ENCODE assay signal across 15 cellular contexts in the genomic region with DNA sequence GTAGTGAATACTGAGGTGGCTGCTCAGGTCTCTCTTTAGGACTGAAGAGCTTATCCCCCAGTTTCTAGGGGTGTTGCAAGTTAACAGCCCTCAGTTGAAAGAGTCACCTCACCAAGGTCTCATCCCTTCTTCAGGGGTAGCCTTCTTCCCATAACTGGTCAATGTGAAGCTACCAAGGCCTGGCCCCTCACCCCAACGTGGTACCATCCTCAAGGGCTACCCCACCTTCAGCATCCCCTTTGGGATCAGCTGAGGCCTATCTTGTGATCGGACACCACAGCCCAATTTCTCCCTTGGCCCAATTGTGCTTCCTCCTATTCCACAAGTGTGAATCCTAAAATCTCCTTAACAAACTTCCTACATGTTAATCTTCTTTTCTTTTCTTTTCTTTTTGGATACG.
DNase-seq lines count a peak whose midpoint lies in the region; ATAC-seq and TF ChIP-seq lines count a peak whose summit lies in the region.
"Had no signal": no experiment of that assay in that cellular context is flagged by ENCODE, and none has a peak within 500 bp of the region (broad histone marks: within the 10 kb centered on the region; RNA-seq: fewer than 3 reads in every experiment).

No MANE protein-coding gene starts in this region.

- no peak for DNase-seq in activated naive CD4-positive, alpha-beta T cell treated with Interleukin-2 at 50 U/mL for 16 hours
- DNase-seq in endodermal cell, result peak; percentile 23
- no peak for DNase-seq in OCI-LY7 (ENCODE audit: low spot score)
- DNase-seq in dermis blood vessel endothelial cell, result no peak
- DNase-seq: activated CD4-positive, alpha-beta T cell treated with anti-CD3 and anti-CD28 coated beads for 4 hours; cortex of kidney; GDM1; GOT3; NCI-H345; nephron progenitor cell; SHP77 had no signal

- H3K9me3 ChIP-seq in endodermal cell (ENCODE audit: control insufficient read depth, low read length), result no peaks in the 10 kb centered on the region
- no peaks in the 10 kb centered on the region for H3K9me3 ChIP-seq in subcutaneous abdominal adipose tissue (ENCODE audit: control insufficient read depth in 5 of 5, low read length in 5 of 5)
- H3K9me3 ChIP-seq in OCI-LY7 (ENCODE audit: low read length), result no peaks in the 10 kb centered on the region

- no peak overlapping the region for H2AFZ ChIP-seq in OCI-LY7 (ENCODE audit: low read length)

- intact Hi-C loops in OCI-LY7 (cut with micrococcal nuclease; ENCODE audit: unreplicated experiment), result no loop called here

- H3K9me2 ChIP-seq in OCI-LY7 (ENCODE audit: insufficient read depth, low read length), result no peaks in the 10 kb centered on the region

- H3K27me3 Mint-ChIP-seq in activated naive CD4-positive, alpha-beta T cell treated with anti-CD3 and anti-CD28 coated beads, Interleukin-2, amount 50 U/mL, for 24 hours, result no peaks in the 10 kb centered on the region
- H3K27me3 Mint-ChIP-seq in IgD-negative memory B cell (no peaks in the 10 kb centered on the region), endodermal cell (ENCODE audit: insufficient read depth) (no peaks in the 10 kb centered on the region)

- whole genome bisulfite sequencing in endodermal cell (ENCODE audit: insufficient coverage in 1 of 2, insufficient read length in 1 of 2), 2 experiments, result 88 to 100% methylated on average over 2 to 3 of the region's 3 CpGs

- H3K79me2 ChIP-seq in OCI-LY7 (ENCODE audit: insufficient read depth, low read depth, low read length), result peaks cover 35% of the 10 kb centered on the region; the same call in 1 of the 2 replicates

- no peak overlapping the region for H3K9ac ChIP-seq in endodermal cell (ENCODE audit: extremely low read depth, low read length, poor library complexity, severe bottlenecking)
- no peak overlapping the region for H3K9ac ChIP-seq in subcutaneous abdominal adipose tissue (ENCODE audit: low read length in 5 of 5)

- H3K27me3 ChIP-seq in endodermal cell (ENCODE audit: control insufficient read depth, insufficient read depth, low read length, poor library complexity, severe bottlenecking) (no peaks in the 10 kb centered on the region), subcutaneous abdominal adipose tissue (ENCODE audit: control insufficient read depth in 5 of 5, insufficient read depth in 4 of 5, low read length in 5 of 5) (no peaks in the 10 kb centered on the region)

- no peaks in the 10 kb centered on the region for H3K9me3 Mint-ChIP-seq in activated naive CD4-positive, alpha-beta T cell treated with anti-CD3 and anti-CD28 coated beads, Interleukin-2, amount 50 U/mL, for 24 hours
- H3K9me3 Mint-ChIP-seq in IgD-negative memory B cell (peaks cover 0 to 2% (median 0%) of the 10 kb centered on the region in 3 donors), endodermal cell (no peaks in the 10 kb centered on the region)
- H3K9me3 Mint-ChIP-seq: nephron progenitor cell had no signal

- peaks cover 11% of the 10 kb centered on the region for H3K36me3 Mint-ChIP-seq in activated naive CD4-positive, alpha-beta T cell treated with anti-CD3 and anti-CD28 coated beads, Interleukin-2, amount 50 U/mL, for 24 hours
- H3K36me3 Mint-ChIP-seq in IgD-negative memory B cell, result peaks cover 2% of the 10 kb centered on the region
- H3K36me3 Mint-ChIP-seq in endodermal cell (ENCODE audit: low read depth), result no peaks in the 10 kb centered on the region

- no peak overlapping the region for H3K4me2 ChIP-seq in OCI-LY7 (ENCODE audit: low read length)

- ATAC-seq in HG03196 (IDR thresholded peaks at IDR 0.05; ENCODE audit: unreplicated experiment), result no peak

- POLR2A ChIA-PET in OCI-LY7 (lab: Charles Lee), result interaction anchor here (0.7 kb wide), 1 partner anchor 152 kb away, joined by 3 read pairs; no protein-coding TSS in a partner anchor

- H3K27ac Mint-ChIP-seq in activated naive CD4-positive, alpha-beta T cell treated with anti-CD3 and anti-CD28 coated beads, Interleukin-2, amount 50 U/mL, for 24 hours, result peak overlapping the region; percentile 33
- peak overlapping the region in 2 of 3 donors; percentile 76 to 87 for H3K27ac Mint-ChIP-seq in IgD-negative memory B cell
- H3K27ac Mint-ChIP-seq in endodermal cell, result no peak overlapping the region
- H3K27ac Mint-ChIP-seq: nephron progenitor cell had no signal

- H4K20me1 ChIP-seq in OCI-LY7 (ENCODE audit: insufficient read depth, low read length), result no peaks in the 10 kb centered on the region

- no peaks in the 10 kb centered on the region for H3K36me3 ChIP-seq in endodermal cell (ENCODE audit: control insufficient read depth, insufficient read depth, low read length)
- peaks cover 0 to 7% (median under 1%) of the 10 kb centered on the region in 5 donors for H3K36me3 ChIP-seq in subcutaneous abdominal adipose tissue (ENCODE audit: control insufficient read depth in 5 of 5, insufficient read depth in 5 of 5, low read length in 5 of 5)
- H3K36me3 ChIP-seq in OCI-LY7 (ENCODE audit: insufficient read depth, low read length), result peaks cover 17% of the 10 kb centered on the region

- H3K27ac ChIP-seq in endodermal cell (ENCODE audit: low read depth, low read length), result no peak overlapping the region
- H3K27ac ChIP-seq in subcutaneous abdominal adipose tissue (ENCODE audit: low read depth, low read length), result peak overlapping the region; percentile 28
- H3K27ac ChIP-seq in OCI-LY7 (ENCODE audit: low read depth, low read length, poor library complexity, severe bottlenecking), result no peak overlapping the region

- TF ChIP-seq CTCF in endodermal cell (conservative IDR thresholded peaks at IDR 0.05) (no peak), OCI-LY7 (conservative IDR thresholded peaks at IDR 0.05; ENCODE audit: low read length) (no peak)

- BruUV-seq in OCI-LY7 (replicated peaks; lab: Mats Ljungman, UMichigan), result no TSS peak

- peaks cover 84% of the 10 kb centered on the region for H3K4me1 Mint-ChIP-seq in activated naive CD4-positive, alpha-beta T cell treated with anti-CD3 and anti-CD28 coated beads, Interleukin-2, amount 50 U/mL, for 24 hours
- peaks cover 39 to 63% (median 59%) of the 10 kb centered on the region in 3 donors for H3K4me1 Mint-ChIP-seq in IgD-negative memory B cell
- peaks cover 11% of the 10 kb centered on the region for H3K4me1 Mint-ChIP-seq in endodermal cell

- H3K4me3 ChIP-seq in endodermal cell (ENCODE audit: low read length), result no peak overlapping the region
- no peak overlapping the region for H3K4me3 ChIP-seq in subcutaneous abdominal adipose tissue (ENCODE audit: low read depth in 1 of 5, low read length in 5 of 5)
- no peak overlapping the region for H3K4me3 ChIP-seq in OCI-LY7 (ENCODE audit: low read depth, low read length, poor library complexity, severe bottlenecking)

- H3K4me1 ChIP-seq in endodermal cell (ENCODE audit: control insufficient read depth, insufficient read depth, low read length) (no peaks in the 10 kb centered on the region), subcutaneous abdominal adipose tissue (ENCODE audit: control insufficient read depth in 5 of 5, insufficient read depth in 5 of 5, low read length in 5 of 5) (peaks cover 5 to 39% (median 32%) of the 10 kb centered on the region in 5 donors), OCI-LY7 (ENCODE audit: insufficient read depth, low read length, poor library complexity, severe bottlenecking) (peaks cover 3% of the 10 kb centered on the region)

- CTCF ChIA-PET in OCI-LY7 (lab: Charles Lee; ENCODE audit: unreplicated experiment), result interaction anchor here (1.0 kb wide), 1 partner anchor 127 kb away, joined by 3 read pairs; no protein-coding TSS in a partner anchor

- no peak overlapping the region for H3K4me3 Mint-ChIP-seq in activated naive CD4-positive, alpha-beta T cell treated with anti-CD3 and anti-CD28 coated beads, Interleukin-2, amount 50 U/mL, for 24 hours
- H3K4me3 Mint-ChIP-seq in IgD-negative memory B cell (no peak overlapping the region), endodermal cell (no peak overlapping the region)
- H3K4me3 Mint-ChIP-seq: nephron progenitor cell had no signal
